Comparison of ENCODE assay signal across 16 cellular contexts in the genomic region with DNA sequence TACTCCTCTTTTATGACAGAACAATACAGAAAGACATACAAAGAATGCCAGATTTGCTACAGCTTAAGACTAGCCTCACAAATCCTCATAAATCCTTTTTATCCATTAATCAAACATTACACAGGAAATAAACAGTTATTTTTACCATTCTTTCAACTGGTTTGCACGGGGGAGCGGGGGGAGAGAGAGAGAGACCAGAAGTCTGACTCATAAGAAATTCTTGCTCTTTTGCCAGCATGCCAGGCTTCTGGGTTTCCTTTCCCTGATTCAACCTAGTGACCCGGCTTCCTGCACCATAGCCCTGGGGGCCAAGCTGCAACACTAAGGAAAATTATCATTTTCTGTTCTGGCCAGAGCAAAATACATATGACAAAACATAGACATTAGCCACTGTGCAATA. TPM values are rescaled to one million over a fixed set of nuclear protein-coding genes. Genes with fewer than 3 reads are reported as not detected.
A peak's percentile ranks its signal among the peaks of the same experiment; 100 is the strongest.
DNase-seq lines count a peak whose midpoint lies in the region; ATAC-seq, FAIRE-seq and TF ChIP-seq lines count a peak whose summit lies in the region.
"Had no signal": no experiment of that assay in that cellular context is flagged by ENCODE, and none has a peak within 500 bp of the region (broad histone marks: within the 10 kb centered on the region; RNA-seq: fewer than 3 reads in every experiment).

No MANE protein-coding gene starts in this region.

- H3K36me3 ChIP-seq in A673 (ENCODE audit: insufficient read depth, low read length, poor library complexity, severe bottlenecking) (no peaks in the 10 kb centered on the region), kidney (ENCODE audit: control insufficient read depth in 1 of 2, insufficient read depth in 2 of 2, low read length in 2 of 2) (no peaks in the 10 kb centered on the region)

- no peak for FAIRE-seq in kidney (lab: Jason Lieb, UNC)
- FAIRE-seq: A549 had no signal

- intact Hi-C loops in A673 (cut with micrococcal nuclease; ENCODE audit: unreplicated experiment) (no loop called here), MCF 10A (cut with micrococcal nuclease) (no loop called here), kidney (cut with DNase I) (no loop called here)

- POLR2A ChIA-PET in A673 (lab: Charles Lee; ENCODE audit: low non-redundant PET), result no interaction called here
- POLR2A ChIA-PET in MCF 10A (lab: Yijun Ruan, JAX), result interaction anchor here (0.6 kb wide), 1 partner anchor 565 kb away, joined by 4 read pairs; no protein-coding TSS in a partner anchor

- H3K4me3 ChIP-seq in A673 (ENCODE audit: low read depth, low read length, poor library complexity, severe bottlenecking) (no peak overlapping the region), kidney (ENCODE audit: low read length in 2 of 2) (no peak overlapping the region)
- H3K4me3 ChIP-seq: A549, smooth muscle cell had no signal

- TF ChIP-seq CTCF in A673 (conservative IDR thresholded peaks at IDR 0.05; ENCODE audit: low read depth, low read length), result no peak
- TF ChIP-seq CTCF in MCF 10A (IDR thresholded peaks at IDR 0.05; ENCODE audit: unreplicated experiment), result no peak
- no peak for TF ChIP-seq CTCF in kidney (IDR thresholded peaks at IDR 0.05; ENCODE audit: borderline replicate concordance, extremely low read depth, insufficient read depth)

- no peaks in the 10 kb centered on the region for H3K36me3 Mint-ChIP-seq in MCF 10A (ENCODE audit: insufficient read depth, unreplicated experiment)

- no TSS peak for BruUV-seq in A673 (replicated peaks; lab: Mats Ljungman, UMichigan)
- BruUV-seq in MCF 10A (replicated peaks; lab: Mats Ljungman, UMichigan), result no TSS peak

- H3K4me3 Mint-ChIP-seq in MCF 10A (ENCODE audit: unreplicated experiment), result no peak overlapping the region
- H3K4me3 Mint-ChIP-seq: activated T-helper 1 cell treated with anti-CD3 and anti-CD28 coated beads, Interleukin-12 subunit alpha, Interleukin-12 subunit beta, Interleukin-2, Interleukin-4 antibody, amounts not matched to agents 30 ng/mL and 10 ng/mL and 1 ng/mL, durations not matched to agents 14 hours and 24 hours and 36 hours had no signal

- CTCF ChIA-PET in A673 (lab: Charles Lee) (no interaction called here), MCF 10A (lab: Yijun Ruan, JAX) (interaction anchor here (0.8 kb wide), 1 partner anchor 538 kb away, joined by 3 read pairs; no protein-coding TSS in a partner anchor)

- H3K27me3 Mint-ChIP-seq in MCF 10A (ENCODE audit: insufficient read depth, unreplicated experiment), result peaks cover 3% of the 10 kb centered on the region

- no peak overlapping the region for H3K27ac Mint-ChIP-seq in MCF 10A (ENCODE audit: low read depth, unreplicated experiment)
- H3K27ac Mint-ChIP-seq: activated T-helper 1 cell treated with anti-CD3 and anti-CD28 coated beads, Interleukin-12 subunit alpha, Interleukin-12 subunit beta, Interleukin-2, Interleukin-4 antibody, amounts not matched to agents 30 ng/mL and 10 ng/mL and 1 ng/mL, durations not matched to agents 14 hours and 24 hours and 36 hours had no signal

- H3K27ac ChIP-seq in A673 (ENCODE audit: low read depth, low read length, poor library complexity, severe bottlenecking) (no peak overlapping the region), kidney (ENCODE audit: low read depth in 2 of 2, low read length in 2 of 2) (peak overlapping the region in 1 of 2 donors; percentile 17)
- H3K27ac ChIP-seq: A549 had no signal

- H3K4me1 Mint-ChIP-seq in MCF 10A (ENCODE audit: insufficient read depth, unreplicated experiment), result peaks cover 6% of the 10 kb centered on the region

- H3K9me3 Mint-ChIP-seq in MCF 10A (ENCODE audit: unreplicated experiment), result peaks cover 24% of the 10 kb centered on the region

- ATAC-seq in HG02981 (IDR thresholded peaks at IDR 0.05; ENCODE audit: unreplicated experiment) (no peak), HG03457 (IDR thresholded peaks at IDR 0.05; ENCODE audit: unreplicated experiment) (no peak), HG02885 (IDR thresholded peaks at IDR 0.05; ENCODE audit: poor library complexity, unreplicated experiment) (no peak)
- ATAC-seq: A549 had no signal

- DNase-seq in A673 (ENCODE audit: low spot score), result peak; percentile 12
- DNase-seq in LHCN-M2 (ENCODE audit: low read depth), result peak; percentile 61
- peak; percentile 41 for DNase-seq in MCF 10A (ENCODE audit: unreplicated experiment)
- DNase-seq in kidney, result peak; percentile 60
- DNase-seq in cerebellum (ENCODE audit: low spot score), result no peak
- DNase-seq: activated CD4-positive, alpha-beta T cell treated with anti-CD3 and anti-CD28 coated beads for 1 hour; hippocampal formation; KG1; NCI-H2227 treated with DMSO at 0.1 percent for 48 hours; Right ventricle myocardium superior had no signal

- H3K4me1 ChIP-seq in A673 (ENCODE audit: insufficient read depth, low read length, poor library complexity, severe bottlenecking), result no peaks in the 10 kb centered on the region
- no peaks in the 10 kb centered on the region for H3K4me1 ChIP-seq in kidney (ENCODE audit: control insufficient read depth in 1 of 2, insufficient read depth in 1 of 2, low read depth in 1 of 2, low read length in 2 of 2)
- H3K4me1 ChIP-seq: A549 had no signal

- H3K9ac ChIP-seq in kidney (ENCODE audit: low read length in 2 of 2), result no peak overlapping the region

- H3K9me3 ChIP-seq in A673 (ENCODE audit: low read depth, low read length, poor library complexity, severe bottlenecking), result peaks cover 10% of the 10 kb centered on the region
- H3K9me3 ChIP-seq in kidney (ENCODE audit: control insufficient read depth in 1 of 2, low read length in 2 of 2), result no peaks in the 10 kb centered on the region
- H3K9me3 ChIP-seq: A549 had no signal

- no peaks in the 10 kb centered on the region for H3K27me3 ChIP-seq in A673 (replicated peaks; ENCODE audit: insufficient read depth, low read depth, low read length, poor library complexity)

RNA-seq across cellular contexts. Expression of a gene that starts 6.8 kb away (rescaled TPM):
- total RNA-seq in A673 (2021), result 15.7 and 19.4 TPM in 2 replicates
- 12.3 and 12.4 TPM in 2 replicates for total RNA-seq in LHCN-M2 (2014; rRNA removed)
- polyA plus RNA-seq in LHCN-M2 (2012), result 9.7 TPM
- 7.9 and 10.6 TPM in 2 replicates for total RNA-seq in MCF 10A (2022)
- 23.7 TPM for total RNA-seq in kidney
- polyA plus RNA-seq in kidney (ENCODE audit: insufficient read depth, low read depth, low replicate concordance), result 25.4 TPM
- 54.9 TPM for total RNA-seq in cerebellum
